ENCODE assay signal across 8 cellular contexts in genomic region chr7:80312139-80312661, GRCh38.
DNase-seq lines count a peak whose midpoint lies in the region; ATAC-seq and TF ChIP-seq lines count a peak whose summit lies in the region.

No MANE protein-coding gene starts in this region.

- no peak overlapping the region for H3K4me3 Mint-ChIP-seq in activated T-helper 1 cell treated with anti-CD3 and anti-CD28 coated beads, Interleukin-12 subunit alpha, Interleukin-12 subunit beta, Interleukin-2, Interleukin-4 antibody, amounts not matched to agents 30 ng/mL and 10 ng/mL and 1 ng/mL, durations not matched to agents 14 hours and 24 hours and 36 hours

- H3K36me3 ChIP-seq in mesodermal cell (ENCODE audit: control insufficient read depth, insufficient read depth, low read length), result no peaks in the 10 kb centered on the region

- H3K4me1 ChIP-seq in mesodermal cell (ENCODE audit: control insufficient read depth, insufficient read depth, low read length, poor library complexity, severe bottlenecking), result no peaks in the 10 kb centered on the region

- peak overlapping the region; percentile 74 for H3K27ac ChIP-seq in mesodermal cell (ENCODE audit: low read depth, low read length, severe bottlenecking)

- H3K27me3 Mint-ChIP-seq in activated T-helper 1 cell treated with anti-CD3 and anti-CD28 coated beads, Interleukin-12 subunit alpha, Interleukin-12 subunit beta, Interleukin-2, Interleukin-4 antibody, amounts not matched to agents 30 ng/mL and 10 ng/mL and 1 ng/mL, durations not matched to agents 14 hours and 24 hours and 36 hours (ENCODE audit: insufficient read depth), result no peaks in the 10 kb centered on the region

- peaks cover 3% of the 10 kb centered on the region for H3K9me3 Mint-ChIP-seq in activated T-helper 1 cell treated with anti-CD3 and anti-CD28 coated beads, Interleukin-12 subunit alpha, Interleukin-12 subunit beta, Interleukin-2, Interleukin-4 antibody, amounts not matched to agents 30 ng/mL and 10 ng/mL and 1 ng/mL, durations not matched to agents 14 hours and 24 hours and 36 hours

- no peaks in the 10 kb centered on the region for H3K36me3 Mint-ChIP-seq in activated T-helper 1 cell treated with anti-CD3 and anti-CD28 coated beads, Interleukin-12 subunit alpha, Interleukin-12 subunit beta, Interleukin-2, Interleukin-4 antibody, amounts not matched to agents 30 ng/mL and 10 ng/mL and 1 ng/mL, durations not matched to agents 14 hours and 24 hours and 36 hours (ENCODE audit: low read depth)

- no peak overlapping the region for H3K27ac Mint-ChIP-seq in activated T-helper 1 cell treated with anti-CD3 and anti-CD28 coated beads, Interleukin-12 subunit alpha, Interleukin-12 subunit beta, Interleukin-2, Interleukin-4 antibody, amounts not matched to agents 30 ng/mL and 10 ng/mL and 1 ng/mL, durations not matched to agents 14 hours and 24 hours and 36 hours

- DNase-seq in Caki2 (ENCODE audit: low read depth) (peak; percentile 19), NCI-H1092 treated with DMSO at 0.1 percent for 48 hours (lab: John Stamatoyannopoulos, UW) (peak; percentile 74), cardiac fibroblast (ENCODE audit: low read depth in 2 of 2) (peak; percentile 94), NCI-H526 treated with DMSO at 0.1 percent for 48 hours (lab: John Stamatoyannopoulos, UW) (no peak)
- DNase-seq in activated T-helper 1 cell treated with anti-CD3 and anti-CD28 coated beads, Interleukin-12 subunit alpha, Interleukin-12 subunit beta, Interleukin-2, Interleukin-4 antibody, amounts not matched to agents 30 ng/mL and 10 ng/mL and 1 ng/mL, durations not matched to agents 14 hours and 24 hours and 36 hours (ENCODE audit: low spot score), result no peak

- H3K4me3 ChIP-seq in cardiac fibroblast (replicated peaks in 1 of 2; ENCODE audit: low read depth in 2 of 2, low read length in 2 of 2) (no peak overlapping the region), mesodermal cell (ENCODE audit: extremely low read depth, insufficient read depth, low read length, poor library complexity, severe bottlenecking) (no peak overlapping the region)

- ATAC-seq in HG02642 (IDR thresholded peaks at IDR 0.05; ENCODE audit: poor library complexity, unreplicated experiment) (no peak), HG02938 (IDR thresholded peaks at IDR 0.05; ENCODE audit: unreplicated experiment) (no peak)

- WGBS in mesodermal cell (ENCODE audit: insufficient coverage in 2 of 2), 2 experiments, result 63 to 69% methylated on average over 3 to 4 of the region's 5 CpGs

- H3K9me3 ChIP-seq in mesodermal cell (ENCODE audit: control insufficient read depth, low read length), result no peaks in the 10 kb centered on the region

- intact Hi-C loops in activated T-helper 1 cell treated with anti-CD3 and anti-CD28 coated beads, Interleukin-12 subunit alpha, Interleukin-12 subunit beta, Interleukin-2, Interleukin-4 antibody, amounts not matched to agents 30 ng/mL and 10 ng/mL and 1 ng/mL, durations not matched to agents 14 hours and 24 hours and 36 hours (cut with micrococcal nuclease), result no loop called here

- no peak for TF ChIP-seq CTCF in cardiac fibroblast (IDR thresholded peaks at IDR 0.05; ENCODE audit: low read depth, low read length)

- H3K4me1 Mint-ChIP-seq in activated T-helper 1 cell treated with anti-CD3 and anti-CD28 coated beads, Interleukin-12 subunit alpha, Interleukin-12 subunit beta, Interleukin-2, Interleukin-4 antibody, amounts not matched to agents 30 ng/mL and 10 ng/mL and 1 ng/mL, durations not matched to agents 14 hours and 24 hours and 36 hours (ENCODE audit: low read depth), result peaks cover 11% of the 10 kb centered on the region

- in situ Hi-C loops in Caki2 (cut with HindIII; ENCODE audit: low pct_unique_long_range_greater_than_20kb, low sequenced_read_pairs), result no loop called here

Comparison
In these comparisons a context has a peak if more than half of its experiments do, and no peak if none do; other contexts are left out.
1. DNase-seq: peak in Caki2 (single experiment), NCI-H1092 treated with DMSO at 0.1 percent for 48 hours (single experiment) and cardiac fibroblast (2 of 2); none in NCI-H526 treated with DMSO at 0.1 percent for 48 hours (single experiment) and activated T-helper 1 cell treated with anti-CD3 and anti-CD28 coated beads, Interleukin-12 subunit alpha, Interleukin-12 subunit beta, Interleukin-2, Interleukin-4 antibody, amounts not matched to agents 30 ng/mL and 10 ng/mL and 1 ng/mL, durations not matched to agents 14 hours and 24 hours and 36 hours (single experiment).